Comparison of ENCODE assay signal across 13 cellular contexts in genomic region chr2:63057249-63058148, GRCh38. TPM values are rescaled to one million over a fixed set of nuclear protein-coding genes. Genes with fewer than 3 reads are reported as not detected.
A peak's percentile ranks its signal among the peaks of the same experiment; 100 is the strongest.
DNase-seq lines count a peak whose midpoint lies in the region; ATAC-seq and TF ChIP-seq lines count a peak whose summit lies in the region.
"Had no signal": no experiment of that assay in that cellular context is flagged by ENCODE, and none has a peak within 500 bp of the region (broad histone marks: within the 10 kb centered on the region; RNA-seq: fewer than 3 reads in every experiment).

No MANE protein-coding gene starts in this region.

- peak overlapping the region; percentile 50 for H3K4me3 ChIP-seq in left ventricle myocardium inferior
- H3K4me3 ChIP-seq in iPS-18a (ENCODE audit: low read length): peak overlapping the region; percentile 50
- H3K4me3 ChIP-seq in suprapubic skin: peak overlapping the region; percentile 51
- H3K4me3 ChIP-seq: BLaER1, uterus had no signal

- POLR2A ChIA-PET in WTC11 (lab: Charles Lee): interaction anchor here (0.9 kb wide), 1 partner anchor 10 kb away, joined by 5 read pairs; no protein-coding TSS in a partner anchor

- H3K27ac ChIP-seq in left ventricle myocardium inferior (replicated peaks) (no peak overlapping the region), iPS-18a (ENCODE audit: low read length) (no peak overlapping the region), suprapubic skin (no peak overlapping the region)
- H3K27ac ChIP-seq: BLaER1, uterus had no signal

- H3K9ac ChIP-seq in iPS-18a (ENCODE audit: low read length): no peak overlapping the region
- H3K9ac ChIP-seq: BLaER1 had no signal

- CTCF ChIA-PET in WTC11 (lab: Charles Lee): interaction anchor here (0.9 to 2.0 kb wide), 2 partner anchors 10 to 13 kb away, joined by 3 to 12 read pairs; no protein-coding TSS in a partner anchor

- ATAC-seq in WTC11 (no peak), HG02571 (IDR thresholded peaks at IDR 0.05; ENCODE audit: unreplicated experiment) (no peak)

- TF ChIP-seq POLR2A in suprapubic skin (IDR thresholded peaks at IDR 0.05): no peak

- peaks cover 65% of the 10 kb centered on the region for H3K4me1 Mint-ChIP-seq in WTC11

- H3K36me3 ChIP-seq in left ventricle myocardium inferior (no peaks in the 10 kb centered on the region), iPS-18a (ENCODE audit: control insufficient read depth, low read depth, low read length) (no peaks in the 10 kb centered on the region), suprapubic skin (peaks cover 22% of the 10 kb centered on the region)
- H3K36me3 ChIP-seq: BLaER1, uterus had no signal

- no peak overlapping the region for H3K27ac Mint-ChIP-seq in WTC11

- 49% methylated on average over 35 of the region's 35 CpGs for WGBS in suprapubic skin

- DNase-seq in left ventricle myocardium inferior (no peak), cardiac septum (ENCODE audit: low spot score) (no peak), WTC11 (ENCODE audit: low spot score) (peak; percentile 18), suprapubic skin (ENCODE audit: low spot score in 2 of 2) (no peak), COLO668 (lab: John Stamatoyannopoulos, UW; ENCODE audit: unreplicated experiment) (no peak), LoVo (ENCODE audit: low spot score) (no peak)
- DNase-seq: activated CD4-positive, CD25-positive, alpha-beta regulatory T cell; NCI-H446; RPMI8226; uterus had no signal

- H3K4me1 ChIP-seq in left ventricle myocardium inferior: peaks cover 65% of the 10 kb centered on the region
- peaks cover 49% of the 10 kb centered on the region for H3K4me1 ChIP-seq in iPS-18a (ENCODE audit: control insufficient read depth, low read depth, low read length)
- H3K4me1 ChIP-seq in suprapubic skin: peaks cover 55% of the 10 kb centered on the region
- H3K4me1 ChIP-seq: BLaER1 had no signal

- no peaks in the 10 kb centered on the region for H3K9me3 Mint-ChIP-seq in WTC11

- no peak for TF ChIP-seq CTCF in left ventricle myocardium inferior (IDR thresholded peaks at IDR 0.05; ENCODE audit: borderline replicate concordance)
- TF ChIP-seq CTCF in WTC11 (IDR thresholded peaks at IDR 0.05): no peak
- TF ChIP-seq CTCF in suprapubic skin (IDR thresholded peaks at IDR 0.05): no peak

- TF ChIP-seq EP300 in suprapubic skin (IDR thresholded peaks at IDR 0.05): no peak

- H3K9me3 ChIP-seq in left ventricle myocardium inferior (replicated peaks) (no peaks in the 10 kb centered on the region), iPS-18a (ENCODE audit: control insufficient read depth, low read depth, low read length) (no peaks in the 10 kb centered on the region), suprapubic skin (no peaks in the 10 kb centered on the region)
- H3K9me3 ChIP-seq: uterus had no signal

- no peaks in the 10 kb centered on the region for H3K36me3 Mint-ChIP-seq in WTC11

- peaks cover 100% of the 10 kb centered on the region for H3K27me3 ChIP-seq in left ventricle myocardium inferior (ENCODE audit: low read depth)
- H3K27me3 ChIP-seq in iPS-18a (ENCODE audit: control insufficient read depth, insufficient read depth, low read length): peaks cover 100% of the 10 kb centered on the region
- peaks cover 99% of the 10 kb centered on the region for H3K27me3 ChIP-seq in suprapubic skin

- intact Hi-C loops in left ventricle myocardium inferior (cut with micrococcal nuclease) (no loop called here), cardiac septum (cut with DNase I) (no loop called here)

- peaks cover 100% of the 10 kb centered on the region for H3K27me3 Mint-ChIP-seq in WTC11 (ENCODE audit: low read depth)

- H3K4me3 Mint-ChIP-seq in WTC11: peak overlapping the region; percentile 70

TF ChIP-seq in WTC11, 78 proteins besides CTCF, POLR2A, EP300 and RAD21:
- no peak for TF ChIP-seq TP53 (CRISPR knock-in tag; IDR thresholded peaks at IDR 0.05)
- TF ChIP-seq PRDM15 (CRISPR knock-in tag; IDR thresholded peaks at IDR 0.05): no peak
- 0 out of 2 replicates have a peak, but pooled peaks have one; percentile 10 for TF ChIP-seq FOXK1 (CRISPR knock-in tag; IDR thresholded peaks at IDR 0.05)
- no peak for TF ChIP-seq AR (CRISPR knock-in tag; IDR thresholded peaks at IDR 0.05)
- TF ChIP-seq KAT7 (CRISPR knock-in tag; IDR thresholded peaks at IDR 0.05; ENCODE audit: borderline replicate concordance): no peak

RNA-seq across cellular contexts. Expression of gene OTX1, which starts 6.9 kb away (rescaled TPM):
- total RNA-seq in left ventricle myocardium inferior: not detected
- total RNA-seq in cardiac septum: not detected
- 0.90 to 1.6 TPM (median 1.2 TPM) in 3 replicates for total RNA-seq in WTC11 (2021)
- 10 to 100 TPM in 2 of 4 donors, 1 to 10 TPM in 2; 6.6 to 19.7 (median 10.9) TPM for total RNA-seq in suprapubic skin
- total RNA-seq: uterus had no signal
